ENCODE assay signal across 14 cellular contexts in the genomic region with DNA sequence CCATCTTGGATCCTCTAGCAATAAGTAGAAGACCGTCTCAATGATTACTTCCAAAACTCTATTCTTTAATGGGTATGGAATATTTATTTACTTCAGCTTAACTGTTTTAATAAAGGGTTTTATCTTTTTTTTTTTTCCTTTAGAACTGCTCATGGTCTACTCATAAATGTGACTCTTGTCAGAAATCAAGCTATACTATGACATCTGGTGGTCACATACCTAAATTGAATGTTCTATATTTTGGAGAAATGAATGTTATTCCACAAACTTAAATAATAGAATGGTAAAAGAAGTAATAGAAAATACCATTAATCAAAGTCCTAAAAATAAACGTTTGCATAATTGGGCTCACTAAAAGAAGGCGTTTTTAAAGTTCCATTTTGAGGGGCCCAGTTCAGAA.
DNase-seq lines count a peak whose midpoint lies in the region; ATAC-seq and TF ChIP-seq lines count a peak whose summit lies in the region.
"Had no signal": no experiment of that assay in that cellular context is flagged by ENCODE, and none has a peak within 500 bp of the region (broad histone marks: within the 10 kb centered on the region; RNA-seq: fewer than 3 reads in every experiment).

No MANE protein-coding gene starts in this region.

- TF ChIP-seq POLR2A in adrenal gland (IDR thresholded peaks at IDR 0.05), result no peak
- TF ChIP-seq POLR2A in right lobe of liver (IDR thresholded peaks at IDR 0.05), result no peak
- TF ChIP-seq POLR2A in lower leg skin (IDR thresholded peaks at IDR 0.05), result no peak

- 51 to 59% (median 54%) methylated on average over 3 of the region's 3 CpGs for WGBS in adrenal gland, 4 donors
- 45% methylated on average over 3 of the region's 3 CpGs for WGBS in right lobe of liver (ENCODE audit: insufficient coverage, low coverage, low lambda C conversion rate, missing lambda C conversion rate)
- WGBS in lower leg skin, 2 donors, result 51 to 53% methylated on average over 3 of the region's 3 CpGs

- H3K36me3 ChIP-seq in KMS-11 (ENCODE audit: insufficient read depth) (no peaks in the 10 kb centered on the region), adrenal gland (replicated peaks in 1 of 2) (no peaks in the 10 kb centered on the region), right lobe of liver (no peaks in the 10 kb centered on the region)
- H3K36me3 ChIP-seq: Peyer's patch, tibial artery had no signal

- TF ChIP-seq CTCF in KMS-11 (conservative IDR thresholded peaks at IDR 0.05; ENCODE audit: low read depth, low read length) (peak; percentile 41), adrenal gland (IDR thresholded peaks at IDR 0.05) (peak in 5 of 6 experiments; percentile 19 to 41 (median 33)), right lobe of liver (IDR thresholded peaks at IDR 0.05) (peak; percentile 16 to 42 (median 28)), lower leg skin (IDR thresholded peaks at IDR 0.05) (no peak)

- ATAC-seq in right lobe of liver, result peak in 2 of 4 donors; percentile 19 to 25
- ATAC-seq: activated CD8-positive, alpha-beta T cell treated with anti-CD3 and anti-CD28 coated beads for 36 hours had no signal

- H2AFZ ChIP-seq in KMS-11 (ENCODE audit: low read depth), result no peak overlapping the region

- H3K27ac ChIP-seq in KMS-11 (no peak overlapping the region), adrenal gland (no peak overlapping the region), right lobe of liver (no peak overlapping the region)
- H3K27ac ChIP-seq: Peyer's patch, tibial artery had no signal

- intact Hi-C loops in adrenal gland (cut with DNase I) (no loop called here), right lobe of liver (cut with DNase I) (no loop called here), lower leg skin (cut with DNase I; ENCODE audit: low total_unique reads) (no loop called here)

- no peaks in the 10 kb centered on the region for H3K27me3 ChIP-seq in KMS-11 (ENCODE audit: insufficient read depth, low read depth)
- no peaks in the 10 kb centered on the region for H3K27me3 ChIP-seq in adrenal gland
- no peaks in the 10 kb centered on the region for H3K27me3 ChIP-seq in right lobe of liver
- H3K27me3 ChIP-seq: Peyer's patch, tibial artery had no signal

- H3K9me3 ChIP-seq in adrenal gland (replicated peaks in 1 of 3) (no peaks in the 10 kb centered on the region), right lobe of liver (no peaks in the 10 kb centered on the region)
- H3K9me3 ChIP-seq: Peyer's patch, tibial artery had no signal

- DNase-seq in DMS114 treated with DMSO at 0.1 percent for 48 hours (lab: John Stamatoyannopoulos, UW; ENCODE audit: unreplicated experiment), result peak; percentile 1
- DNase-seq in adrenal gland, result no peak
- no peak for DNase-seq in right lobe of liver
- no peak for DNase-seq in OCI-M2 (lab: John Stamatoyannopoulos, UW; ENCODE audit: unreplicated experiment)
- no peak for DNase-seq in lower leg skin (ENCODE audit: low spot score in 2 of 2)
- DNase-seq in NCI-H2029 (lab: John Stamatoyannopoulos, UW), result no peak
- no peak for DNase-seq in mucosa of gallbladder (ENCODE audit: low spot score)
- DNase-seq: activated CD8-positive, alpha-beta T cell treated with anti-CD3 and anti-CD28 coated beads for 36 hours; activated naive CD4-positive, alpha-beta T cell; immature natural killer cell; nephron progenitor cell; Peyer's patch; tibial artery had no signal

- no peaks in the 10 kb centered on the region for H3K4me1 ChIP-seq in KMS-11 (ENCODE audit: low read depth, poor library complexity, severe bottlenecking)
- H3K4me1 ChIP-seq in adrenal gland (replicated peaks in 1 of 2), result no peaks in the 10 kb centered on the region
- peaks cover 0 to 32% (median 11%) of the 10 kb centered on the region in 4 donors for H3K4me1 ChIP-seq in right lobe of liver
- H3K4me1 ChIP-seq: Peyer's patch, tibial artery had no signal

- no peak overlapping the region for H3K4me2 ChIP-seq in KMS-11

- H3K4me3 ChIP-seq in KMS-11 (IDR thresholded peaks at IDR 0.05; ENCODE audit: insufficient read depth, low read depth, low read length) (no peak overlapping the region), adrenal gland (no peak overlapping the region), right lobe of liver (no peak overlapping the region), lower leg skin (ENCODE audit: low read depth, poor library complexity, severe bottlenecking) (no peak overlapping the region)
- H3K4me3 ChIP-seq: Peyer's patch, tibial artery had no signal

- no peak overlapping the region for H3K9ac ChIP-seq in KMS-11

- H3K79me2 ChIP-seq in KMS-11 (ENCODE audit: insufficient read depth, low read depth), result no peaks in the 10 kb centered on the region

- no peaks in the 10 kb centered on the region for H4K20me1 ChIP-seq in KMS-11 (ENCODE audit: insufficient read depth)

Comparison
In these comparisons a context has a peak if more than half of its experiments do, and no peak if none do; other contexts are left out.
1. CTCF ChIP-seq: peak in KMS-11 (single experiment), adrenal gland (5 of 6) and right lobe of liver (4 of 4); none in lower leg skin (0 of 3).